Comparison of ENCODE assay signal across 28 cellular contexts in genomic region chr3:142104763-142105162, GRCh38.
"Had no signal": no experiment of that assay in that cellular context is flagged by ENCODE, and none has a peak within 500 bp of the region (broad histone marks: within the 10 kb centered on the region; RNA-seq: fewer than 3 reads in every experiment).

No MANE protein-coding gene starts in this region.

- H3K9me3 ChIP-seq: esophagus squamous epithelium, gastroesophageal sphincter, heart left ventricle, left lung, stomach, suprapubic skin, tibial nerve had no signal

- H3K27ac ChIP-seq: cardiac muscle cell, esophagus squamous epithelium, gastroesophageal sphincter, heart left ventricle, left lung, stomach, suprapubic skin, tibial nerve, VCaP had no signal

- H3K4me1 ChIP-seq: esophagus squamous epithelium, heart left ventricle, left lung, stomach, suprapubic skin, tibial nerve had no signal

- H3K4me3 ChIP-seq: cardiac muscle cell, esophagus squamous epithelium, gastroesophageal sphincter, heart left ventricle, left lung, lung, smooth muscle cell, stomach, suprapubic skin, tibial nerve had no signal

- H3K4me2 ChIP-seq: smooth muscle cell had no signal

- DNase-seq: activated CD4-positive, alpha-beta T cell treated with anti-CD3 and anti-CD28 coated beads, Interleukin-2, amount 10 ng/mL, durations not matched to agents 24 days and 14 days; activated CD8-positive, alpha-beta memory T cell treated with anti-CD3 and anti-CD28 coated beads, Interleukin-2, amount 10 ng/mL, durations not matched to agents 7 days and 5 days; activated CD8-positive, alpha-beta T cell treated with anti-CD3 and anti-CD28 coated beads for 36 hours; activated effector memory CD4-positive, alpha-beta T cell treated with anti-CD3 and anti-CD28 coated beads, Interleukin-2, amount 50 U/mL, for 16 hours; activated naive CD4-positive, alpha-beta T cell treated with anti-CD3 and anti-CD28 coated beads, Interleukin-2, amount 10 ng/mL, durations not matched to agents 7 days and 5 days; activated T-cell treated with anti-CD3 and anti-CD28 coated beads for 4 hours; amygdala; cortex of kidney; endodermal cell; esophagus squamous epithelium; heart left ventricle; left lung; naive thymus-derived CD4-positive, alpha-beta T cell; occipital lobe; posterior cingulate gyrus; stimulated activated CD4-positive, alpha-beta T cell treated with anti-CD3 and anti-CD28 coated beads, Interleukin-15, amount 100 ng/mL, for 24 hours; stomach had no signal

- FAIRE-seq: keratinocyte had no signal

- H3K27me3 ChIP-seq: cardiac muscle cell, esophagus squamous epithelium, gastroesophageal sphincter, heart left ventricle, left lung, stomach, suprapubic skin, tibial nerve had no signal

- ATAC-seq: activated CD4-positive, CD25-positive, alpha-beta regulatory T cell treated with anti-CD3 and anti-CD28 coated beads, Interleukin-2, amount 50 U/mL, for 24 hours; activated CD8-positive, alpha-beta memory T cell treated with anti-CD3 and anti-CD28 coated beads, Interleukin-2, amount 10 ng/mL, durations not matched to agents 7 days and 5 days; activated CD8-positive, alpha-beta T cell treated with anti-CD3 and anti-CD28 coated beads for 36 hours; gastroesophageal sphincter; heart left ventricle; left lung; naive thymus-derived CD4-positive, alpha-beta T cell; sciatic nerve; stimulated activated memory B cell treated with anti-CD40 and anti-IgM and Interleukin-4, amounts not matched to agents 10 μg/mL and 1 μg/mL and 100 μg/mL, for 72 hours had no signal

- H3K36me3 ChIP-seq: cardiac muscle cell, esophagus squamous epithelium, gastroesophageal sphincter, heart left ventricle, left lung, stomach, suprapubic skin, tibial nerve had no signal
